Comparison of ENCODE assay signal across 9 cellular contexts in the genomic region with DNA sequence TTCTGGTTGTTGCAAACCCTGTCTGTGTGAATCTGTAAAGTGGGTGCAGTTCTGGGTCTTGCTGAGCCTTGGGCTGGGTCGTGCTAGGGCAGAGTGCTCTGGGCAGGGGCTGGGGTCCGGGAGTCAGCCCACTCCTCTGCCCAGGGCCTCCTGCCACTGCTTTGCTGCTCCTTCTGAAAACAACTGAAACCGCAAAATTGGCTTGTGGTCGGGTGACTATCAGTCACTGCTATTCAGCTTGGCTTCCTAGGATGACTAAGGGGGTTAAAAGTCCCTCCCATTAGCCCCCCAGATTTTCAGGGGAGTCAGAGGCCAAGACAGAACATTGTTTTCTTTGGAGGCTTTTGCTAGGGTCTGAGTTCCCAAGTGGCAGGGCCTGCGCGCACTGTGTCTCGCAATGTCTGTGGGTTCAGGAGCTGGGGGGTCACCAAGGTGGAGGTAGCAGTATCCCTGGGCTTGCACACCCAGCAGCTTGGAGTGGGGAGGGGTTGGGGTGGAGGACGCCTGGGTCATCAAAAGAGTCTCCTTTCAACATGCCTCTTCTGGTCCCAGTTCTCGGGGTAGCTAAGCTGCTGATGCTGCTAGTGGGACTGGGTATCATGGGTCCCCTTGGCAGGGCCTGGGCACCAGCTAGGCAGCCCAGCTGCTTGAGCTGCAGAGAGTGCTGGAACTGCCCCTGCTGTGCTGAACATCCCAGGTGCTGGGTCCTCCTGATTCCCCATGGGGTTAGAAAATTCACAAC. TPM values are rescaled to one million over a fixed set of nuclear protein-coding genes. Genes with fewer than 3 reads are reported as not detected.
DNase-seq lines count a peak whose midpoint lies in the region; ATAC-seq and TF ChIP-seq lines count a peak whose summit lies in the region.
"Had no signal": no experiment of that assay in that cellular context is flagged by ENCODE, and none has a peak within 500 bp of the region (broad histone marks: within the 10 kb centered on the region; RNA-seq: fewer than 3 reads in every experiment).

No MANE protein-coding gene starts in this region.

- H3K27ac ChIP-seq in ovary, result no peak overlapping the region
- H3K27ac ChIP-seq: thyroid gland had no signal

- H3K36me3 Mint-ChIP-seq in activated naive CD8-positive, alpha-beta T cell treated with anti-CD3 and anti-CD28 coated beads, Interleukin-2, amount 10 ng/mL, durations not matched to agents 7 days and 5 days, result no peaks in the 10 kb centered on the region

- POLR2A ChIA-PET in activated naive CD8-positive, alpha-beta T cell treated with anti-CD3 and anti-CD28 coated beads, Interleukin-2, amount 10 ng/mL, durations not matched to agents 7 days and 5 days (lab: Charles Lee), result interaction anchor here (1.4 to 3.7 kb wide), 6 partner anchors 11 to 20 kb away, joined by 3 to 37 read pairs (median 16); a partner anchor contains a TSS

- TF ChIP-seq POLR2A in ovary (IDR thresholded peaks at IDR 0.05), result no peak

- no peaks in the 10 kb centered on the region for H3K9me3 Mint-ChIP-seq in activated naive CD8-positive, alpha-beta T cell treated with anti-CD3 and anti-CD28 coated beads, Interleukin-2, amount 10 ng/mL, durations not matched to agents 7 days and 5 days

- no peak overlapping the region for H3K4me3 ChIP-seq in GM12865 (ENCODE audit: low read depth, low read length)
- no peak overlapping the region for H3K4me3 ChIP-seq in ovary
- H3K4me3 ChIP-seq: thyroid gland had no signal

- H3K4me1 Mint-ChIP-seq in activated naive CD8-positive, alpha-beta T cell treated with anti-CD3 and anti-CD28 coated beads, Interleukin-2, amount 10 ng/mL, durations not matched to agents 7 days and 5 days, result peaks cover 66% of the 10 kb centered on the region

- no peaks in the 10 kb centered on the region for H3K27me3 ChIP-seq in ovary

- no peak for TF ChIP-seq CTCF in GM12865 (IDR thresholded peaks at IDR 0.05; ENCODE audit: insufficient read depth, low read depth, low read length, missing control alignments)
- no peak for TF ChIP-seq CTCF in ovary (IDR thresholded peaks at IDR 0.05)
- no peak for TF ChIP-seq CTCF in omental fat pad (IDR thresholded peaks at IDR 0.05)

- H3K4me3 Mint-ChIP-seq in activated naive CD8-positive, alpha-beta T cell treated with anti-CD3 and anti-CD28 coated beads, Interleukin-2, amount 10 ng/mL, durations not matched to agents 7 days and 5 days, result peak overlapping the region; percentile 63

- peak overlapping the region; percentile 73 for H3K27ac Mint-ChIP-seq in activated naive CD8-positive, alpha-beta T cell treated with anti-CD3 and anti-CD28 coated beads, Interleukin-2, amount 10 ng/mL, durations not matched to agents 7 days and 5 days

- no peaks in the 10 kb centered on the region for H3K4me1 ChIP-seq in ovary (ENCODE audit: insufficient read depth)

- H3K9me3 ChIP-seq in ovary, result no peaks in the 10 kb centered on the region
- H3K9me3 ChIP-seq: thyroid gland had no signal

- TF ChIP-seq EP300 in ovary (IDR thresholded peaks at IDR 0.05), result no peak

- DNase-seq in GM12865 (ENCODE audit: low read depth) (peak; percentile 63), RKO (ENCODE audit: low spot score) (peak; percentile 58), ovary (no peak), omental fat pad (ENCODE audit: low spot score) (no peak), left colon (no peak), ureter (ENCODE audit: low spot score) (no peak)
- peak; percentile 68 for DNase-seq in activated naive CD8-positive, alpha-beta T cell treated with anti-CD3 and anti-CD28 coated beads, Interleukin-2, amount 10 ng/mL, durations not matched to agents 7 days and 5 days
- DNase-seq in stimulated activated CD4-positive, alpha-beta T cell treated with anti-CD3 and anti-CD28 coated beads, Interleukin-2, amount 100 ng/mL, for 24 hours, result peak; percentile 78 to 79
- DNase-seq: thyroid gland had no signal

- 69 to 81% (median 80%) methylated on average over 9 of the region's 9 CpGs for WGBS in ovary, 3 donors

- H3K27me3 Mint-ChIP-seq in activated naive CD8-positive, alpha-beta T cell treated with anti-CD3 and anti-CD28 coated beads, Interleukin-2, amount 10 ng/mL, durations not matched to agents 7 days and 5 days, result no peaks in the 10 kb centered on the region

- intact Hi-C loops in ovary (cut with DNase I) (no loop called here), left colon (cut with DNase I, micrococcal nuclease) (no loop called here)

- peak; percentile 36 for ATAC-seq in activated naive CD8-positive, alpha-beta T cell treated with anti-CD3 and anti-CD28 coated beads, Interleukin-2, amount 10 ng/mL, durations not matched to agents 7 days and 5 days (ENCODE audit: low read depth)
- ATAC-seq in omental fat pad (ENCODE audit: low FRiP score) (no peak), left colon (no peak)

- no peaks in the 10 kb centered on the region for H3K36me3 ChIP-seq in ovary
- H3K36me3 ChIP-seq: thyroid gland had no signal

RNA-seq across cellular contexts. Expression of a gene that starts 13.5 kb away (rescaled TPM):
- 10 to 100 TPM; 20.7 to 22.8 TPM for total RNA-seq in activated naive CD8-positive, alpha-beta T cell treated with anti-CD3 and anti-CD28 coated beads, Interleukin-2, amount 10 ng/mL, durations not matched to agents 7 days and 5 days
- total RNA-seq in ovary, result 1 to 10 TPM in 1 of 7 donors, under 1 TPM in 5, not detected in 1; 0.20 to 1.4 (median 0.33) TPM
- under 1 TPM; 0.12 to 0.70 TPM for polyA plus RNA-seq in ovary
- 1 to 10 TPM in 3 of 4 donors, under 1 TPM in 1; 0.46 to 4.6 (median 2.0) TPM for total RNA-seq in omental fat pad
- under 1 TPM; 0.34 to 0.56 TPM for total RNA-seq in left colon
- 1.2 TPM for total RNA-seq in ureter

RNA-seq across cellular contexts. Expression of a gene that starts 25.6 kb away (rescaled TPM):
- 1 to 10 TPM; 8.0 to 8.9 TPM for total RNA-seq in activated naive CD8-positive, alpha-beta T cell treated with anti-CD3 and anti-CD28 coated beads, Interleukin-2, amount 10 ng/mL, durations not matched to agents 7 days and 5 days
- 10 to 100 TPM in 5 of 7 donors, 1 to 10 TPM in 2; 6.0 to 28.8 (median 22.8) TPM for total RNA-seq in ovary
- polyA plus RNA-seq in ovary, result 10 to 100 TPM; 10.4 to 24.0 TPM
- 10 to 100 TPM in 3 of 4 donors, 1 to 10 TPM in 1; 4.0 to 15.6 (median 10.5) TPM for total RNA-seq in omental fat pad
- total RNA-seq in left colon, result 1 to 10 TPM; 1.5 to 3.8 TPM
- total RNA-seq in ureter, result 9.2 TPM

Comparison
In these comparisons a context has a peak if more than half of its experiments do, and no peak if none do; other contexts are left out.
1. DNase-seq: peak in GM12865 (single experiment), RKO (single experiment), activated naive CD8-positive, alpha-beta T cell treated with anti-CD3 and anti-CD28 coated beads, Interleukin-2, amount 10 ng/mL, durations not matched to agents 7 days and 5 days (single experiment) and stimulated activated CD4-positive, alpha-beta T cell treated with anti-CD3 and anti-CD28 coated beads, Interleukin-2, amount 100 ng/mL, for 24 hours (2 of 2); none in ovary (0 of 5), omental fat pad (single experiment), left colon (0 of 2) and ureter (single experiment).